Comparison of ENCODE assay signal across 1 cellular context in the genomic region with DNA sequence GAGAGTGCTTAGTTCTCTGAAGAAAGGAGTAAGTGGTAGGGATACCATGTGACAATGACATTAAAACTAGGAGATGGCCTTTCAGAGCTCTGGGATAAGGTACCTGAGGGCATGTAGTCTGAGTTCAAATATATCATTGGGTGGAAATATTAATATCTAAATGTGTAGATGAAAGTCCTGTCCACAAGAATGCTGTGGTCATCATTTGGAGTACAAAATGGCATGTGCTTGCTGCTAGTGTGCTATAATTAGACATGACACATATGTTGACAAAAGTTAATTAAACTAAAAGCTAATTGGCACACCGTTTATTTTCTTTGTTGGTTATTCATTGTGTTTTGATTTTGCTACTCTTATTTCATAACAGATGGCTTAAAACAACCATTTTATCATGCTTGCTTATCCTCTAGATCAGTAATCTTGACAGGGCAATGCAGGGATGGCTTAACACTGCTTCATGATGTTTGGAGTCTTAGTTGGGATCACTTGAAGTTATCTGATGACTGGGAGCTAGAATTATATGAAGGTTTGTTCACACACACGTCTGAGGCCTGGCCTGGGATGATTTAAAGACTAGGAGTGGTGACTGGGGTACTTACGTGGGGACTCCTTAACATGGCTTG.
TF ChIP-seq lines count a peak whose summit lies in the region.

No MANE protein-coding gene starts in this region.

TF ChIP-seq in K562, 482 proteins besides CTCF, POLR2A, EP300 and RAD21 (continued from another document):
- TF ChIP-seq, protein P1, sequence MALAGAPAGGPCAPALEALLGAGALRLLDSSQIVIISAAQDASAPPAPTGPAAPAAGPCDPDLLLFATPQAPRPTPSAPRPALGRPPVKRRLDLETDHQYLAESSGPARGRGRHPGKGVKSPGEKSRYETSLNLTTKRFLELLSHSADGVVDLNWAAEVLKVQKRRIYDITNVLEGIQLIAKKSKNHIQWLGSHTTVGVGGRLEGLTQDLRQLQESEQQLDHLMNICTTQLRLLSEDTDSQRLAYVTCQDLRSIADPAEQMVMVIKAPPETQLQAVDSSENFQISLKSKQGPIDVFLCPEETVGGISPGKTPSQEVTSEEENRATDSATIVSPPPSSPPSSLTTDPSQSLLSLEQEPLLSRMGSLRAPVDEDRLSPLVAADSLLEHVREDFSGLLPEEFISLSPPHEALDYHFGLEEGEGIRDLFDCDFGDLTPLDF (CRISPR knock-in tag; IDR thresholded peaks at IDR 0.05), result no peak
- peak; percentile 90 for TF ChIP-seq ZNF324 (CRISPR knock-in tag; IDR thresholded peaks at IDR 0.05)
- TF ChIP-seq HCFC1 (IDR thresholded peaks at IDR 0.05; ENCODE audit: low read depth, low read length), result no peak
- no peak for TF ChIP-seq ZBTB8A (IDR thresholded peaks at IDR 0.05; ENCODE audit: partially characterized antibody)
